In genomic region chr11:34641456-34641855, GRCh38 we compare ENCODE assay signal across 24 cellular contexts. TPM values are rescaled to one million over a fixed set of nuclear protein-coding genes. Genes with fewer than 3 reads are reported as not detected.
DNase-seq lines count a peak whose midpoint lies in the region; ATAC-seq, FAIRE-seq and TF ChIP-seq lines count a peak whose summit lies in the region.
"Had no signal": no experiment of that assay in that cellular context is flagged by ENCODE, and none has a peak within 500 bp of the region (broad histone marks: within the 10 kb centered on the region; RNA-seq: fewer than 3 reads in every experiment).

No MANE protein-coding gene starts in this region.

- H3K4me1 ChIP-seq in PC-3 (ENCODE audit: insufficient read depth, low read length) (peaks cover 70% of the 10 kb centered on the region), pancreas (peaks cover 65 to 66% (median 66%) of the 10 kb centered on the region in 3 donors)

- DNase-seq in PC-3 (peak; percentile 25), fibroblast of villous mesenchyme (ENCODE audit: low read depth) (peak; percentile 62), pancreas (no peak), NCI-H1092 (lab: John Stamatoyannopoulos, UW) (no peak), brain microvascular endothelial cell (no peak), NCI-H1105 (lab: John Stamatoyannopoulos, UW) (no peak)
- no peak for DNase-seq in activated CD8-positive, alpha-beta memory T cell treated with anti-CD3 and anti-CD28 coated beads, Interleukin-2, amount 50 U/mL, for 48 hours
- DNase-seq: ACHN; activated CD4-positive, alpha-beta T cell treated with anti-CD3 and anti-CD28 coated beads for 4 hours; activated CD8-positive, alpha-beta memory T cell treated with anti-CD3 and anti-CD28 coated beads, Interleukin-2, amount 50 U/mL, for 4 hours; CD4-positive, alpha-beta memory T cell; EL; NCI-H1694 treated with DMSO at 0.1 percent for 48 hours; occipital lobe; stimulated activated CD4-positive, alpha-beta T cell treated with anti-CD3 and anti-CD28 coated beads, Interleukin-4, amount 100 ng/mL, for 4 hours; T1000; tibial artery had no signal

- H4K20me1 ChIP-seq in PC-3 (ENCODE audit: low read length), result no peaks in the 10 kb centered on the region

- in situ Hi-C loops in brain microvascular endothelial cell (cut with HindIII; ENCODE audit: low pct_ligation_motif_present, low sequenced_read_pairs), result no loop called here

- no peak overlapping the region for H2AFZ ChIP-seq in PC-3 (ENCODE audit: low read length)

- WGBS in pancreas, 2 donors, result 16 to 21% methylated on average over 5 of the region's 5 CpGs

- CTCF ChIA-PET in PC-3 (lab: Charles Lee), result interaction anchor here (2.0 kb wide), 1 partner anchor 12 kb away, joined by 8 read pairs; no protein-coding TSS in a partner anchor

- H3F3A ChIP-seq in PC-3 (ENCODE audit: low read length, unreplicated experiment), result no peaks in the 10 kb centered on the region

- H3K27ac ChIP-seq in 22Rv1 (peak overlapping the region; percentile 99), PC-3 (ENCODE audit: low read length) (peak overlapping the region; percentile 97), pancreas (peak overlapping the region; percentile 30 to 92 (median 68)), brain microvascular endothelial cell (no peak overlapping the region)
- H3K27ac ChIP-seq: KMS-11, SK-N-MC, tibial artery had no signal

- H3K27me3 ChIP-seq in PC-3 (ENCODE audit: low read length), result no peaks in the 10 kb centered on the region
- no peaks in the 10 kb centered on the region for H3K27me3 ChIP-seq in pancreas
- H3K27me3 ChIP-seq in brain microvascular endothelial cell (replicated peaks), result no peaks in the 10 kb centered on the region

- H3K4me2 ChIP-seq in PC-3 (ENCODE audit: low read length), result peak overlapping the region; percentile 63
- H3K4me2 ChIP-seq: KMS-11 had no signal

- H3K9me2 ChIP-seq in PC-3 (replicated peaks; ENCODE audit: low read length), result no peaks in the 10 kb centered on the region

- peaks cover 68% of the 10 kb centered on the region for H3K79me2 ChIP-seq in PC-3 (ENCODE audit: low read length)

- BruUV-seq in PC-3 (replicated peaks; lab: Mats Ljungman, UMichigan), result TSS peak; percentile 41

- peak overlapping the region; percentile 82 for H3K9ac ChIP-seq in PC-3 (ENCODE audit: low read length)
- H3K9ac ChIP-seq: KMS-11 had no signal

- no peaks in the 10 kb centered on the region for H3K9me3 ChIP-seq in PC-3 (ENCODE audit: low read length)
- H3K9me3 ChIP-seq in pancreas, result no peaks in the 10 kb centered on the region
- H3K9me3 ChIP-seq: tibial artery had no signal

- ATAC-seq in PC-3 (no peak), pancreas (peak; percentile 20 to 44 (median 26))

- intact Hi-C loops in PC-3 (cut with micrococcal nuclease), result loop anchor here (2.0 kb wide), 2 partner anchors 43 to 55 kb away; no protein-coding TSS in a partner anchor
- intact Hi-C loops in pancreas (cut with DNase I), result no loop called here

- peak overlapping the region; percentile 4; the same call in 1 of the 2 replicates for H3K4me3 ChIP-seq in PC-3 (ENCODE audit: low read length)
- H3K4me3 ChIP-seq in fibroblast of villous mesenchyme (ENCODE audit: low read depth, low read length), result no peak overlapping the region
- H3K4me3 ChIP-seq in pancreas, result no peak overlapping the region
- no peak overlapping the region for H3K4me3 ChIP-seq in brain microvascular endothelial cell (ENCODE audit: low read depth, low read length)
- H3K4me3 ChIP-seq: SK-N-MC, tibial artery had no signal

- POLR2A ChIA-PET in PC-3 (lab: Charles Lee; ENCODE audit: unreplicated experiment), result interaction anchor here (0.9 kb wide), 1 partner anchor 12 kb away, joined by 16 read pairs; no protein-coding TSS in a partner anchor

- no peak for FAIRE-seq in pancreas (lab: Jason Lieb, UNC)
- FAIRE-seq: astrocyte, colon had no signal

- peaks cover 26% of the 10 kb centered on the region; the same call in 1 of the 2 replicates for H3K36me3 ChIP-seq in PC-3 (ENCODE audit: low read depth, low read length)
- H3K36me3 ChIP-seq in pancreas, result peaks cover 0 to 10% (median 0%) of the 10 kb centered on the region in 3 donors
- H3K36me3 ChIP-seq in brain microvascular endothelial cell (replicated peaks), result no peaks in the 10 kb centered on the region
- H3K36me3 ChIP-seq: tibial artery had no signal

- TF ChIP-seq CTCF in 22Rv1 (IDR thresholded peaks at IDR 0.05), result no peak
- no peak for TF ChIP-seq CTCF in PC-3 (conservative IDR thresholded peaks at IDR 0.05; ENCODE audit: low read depth, low read length)
- no peak for TF ChIP-seq CTCF in fibroblast of villous mesenchyme (IDR thresholded peaks at IDR 0.05; ENCODE audit: insufficient read depth, low read depth, low read length)
- no peak for TF ChIP-seq CTCF in pancreas (IDR thresholded peaks at IDR 0.05)
- TF ChIP-seq CTCF in brain microvascular endothelial cell (IDR thresholded peaks at IDR 0.05; ENCODE audit: low read depth, low read length, missing control alignments), result no peak

RNA-seq across cellular contexts. Expression of gene EHF, which starts 20.6 kb away (rescaled TPM):
- total RNA-seq in PC-3 (2014; rRNA removed), result 29.0 and 37.0 TPM in 2 replicates
- under 0.01 TPM in 1 of 2 replicates, not detected in the other for total RNA-seq in fibroblast of villous mesenchyme
- total RNA-seq in pancreas, result 10 to 100 TPM; 22.4 to 58.2 (median 33.5) TPM
- polyA plus RNA-seq in pancreas, result 10 to 100 TPM in 1 of 2 donors, 1 to 10 TPM in 1; 7.7 to 14.1 TPM
- total RNA-seq: CD4-positive, alpha-beta memory T cell; OCI-LY7; skeletal muscle tissue had no signal
- polyA plus RNA-seq: CD4-positive, alpha-beta memory T cell had no signal

Comparison
In these comparisons a context has a peak if more than half of its experiments do, and no peak if none do; other contexts are left out.
1. DNase-seq: peak in PC-3 (single experiment) and fibroblast of villous mesenchyme (single experiment); none in pancreas (0 of 6), NCI-H1092 (single experiment), activated CD8-positive, alpha-beta memory T cell treated with anti-CD3 and anti-CD28 coated beads, Interleukin-2, amount 50 U/mL, for 48 hours (single experiment), brain microvascular endothelial cell (single experiment) and NCI-H1105 (single experiment).
2. RNA of gene EHF, which starts 20.6 kb away (total RNA-seq): 29.0 to 37.0 TPM in PC-3 and 22.4 to 58.2 TPM in pancreas; under 0.01 TPM in fibroblast of villous mesenchyme; every median in the first group is over 10 times any median in the second.